ENCODE assay signal across 14 cellular contexts in genomic region chr1:80657707-80658106, GRCh38.
"Had no signal": no experiment of that assay in that cellular context is flagged by ENCODE, and none has a peak within 500 bp of the region (broad histone marks: within the 10 kb centered on the region; RNA-seq: fewer than 3 reads in every experiment).

No MANE protein-coding gene starts in this region.

- H3K27ac ChIP-seq: breast epithelium, esophagus squamous epithelium, tibial nerve had no signal

- H3K9me3 ChIP-seq: breast epithelium, esophagus squamous epithelium had no signal

- DNase-seq: activated CD4-positive, alpha-beta memory T cell treated with anti-CD3 and anti-CD28 coated beads, Interleukin-2, amount 10 ng/mL, durations not matched to agents 7 days and 5 days; activated CD8-positive, alpha-beta memory T cell treated with anti-CD3 and anti-CD28 coated beads, Interleukin-2, amount 50 U/mL, for 4 hours; aorta; dermis blood vessel endothelial cell; esophagus squamous epithelium; glutamatergic neuron; midbrain; naive B cell; nucleus accumbens; right cardiac atrium; stimulated activated CD4-positive, alpha-beta T cell treated with anti-CD3 and anti-CD28 coated beads, Interleukin-2, amount 100 ng/mL, for 24 hours; stimulated activated naive B cell treated with anti-CD40 and anti-IgM and Interleukin-4, amounts not matched to agents 10 μg/mL and 1 μg/mL and 100 μg/mL, for 72 hours had no signal

- H3K4me3 ChIP-seq: breast epithelium, esophagus squamous epithelium, tibial nerve had no signal

- H3K27me3 ChIP-seq: breast epithelium, esophagus squamous epithelium, tibial nerve had no signal

- H3K36me3 ChIP-seq: breast epithelium, esophagus squamous epithelium, tibial nerve had no signal

- H3K4me1 ChIP-seq: breast epithelium, tibial nerve had no signal

- ATAC-seq: right cardiac atrium; stimulated activated naive B cell treated with anti-CD40 and anti-IgM and Interleukin-4, amounts not matched to agents 10 μg/mL and 1 μg/mL and 100 μg/mL, for 72 hours had no signal
